14 cellular contexts compared by ENCODE assay signal in the genomic region with DNA sequence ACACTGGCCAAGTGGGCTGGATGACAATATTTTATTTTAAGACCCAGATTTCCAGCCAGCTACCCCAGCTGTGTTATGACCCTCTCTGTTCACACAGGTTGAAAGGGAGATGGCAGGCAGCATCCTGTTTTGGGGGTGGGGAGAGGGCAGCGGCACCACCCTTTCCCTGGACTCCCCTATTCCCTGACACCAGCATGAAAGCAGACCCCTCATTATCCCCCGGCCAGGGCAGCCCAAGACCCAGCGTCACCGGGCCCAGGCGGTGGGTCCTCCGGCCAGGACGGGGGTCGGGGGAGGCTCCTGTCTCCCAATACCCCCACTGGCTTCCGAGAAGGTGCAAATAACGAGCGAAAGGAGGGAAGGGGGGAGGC.
DNase-seq lines count a peak whose midpoint lies in the region; ATAC-seq and TF ChIP-seq lines count a peak whose summit lies in the region.
"Had no signal": no experiment of that assay in that cellular context is flagged by ENCODE, and none has a peak within 500 bp of the region (broad histone marks: within the 10 kb centered on the region; RNA-seq: fewer than 3 reads in every experiment).

No MANE protein-coding gene starts in this region.

- H3K27ac ChIP-seq in BLaER1 = peak overlapping the region; percentile 49; the same call in 1 of the 2 replicates
- H3K27ac ChIP-seq in smooth muscle cell (ENCODE audit: low read depth) = peak overlapping the region; percentile 4

- peak overlapping the region; percentile 54 for H3K4me3 Mint-ChIP-seq in activated naive CD8-positive, alpha-beta T cell treated with anti-CD3 and anti-CD28 coated beads for 36 hours
- no peak overlapping the region for H3K4me3 Mint-ChIP-seq in CD14-positive monocyte

- TF ChIP-seq CTCF in lower leg skin (IDR thresholded peaks at IDR 0.05) (no peak), smooth muscle cell (IDR thresholded peaks at IDR 0.05; ENCODE audit: borderline replicate concordance, insufficient read depth, poor library complexity, severe bottlenecking) (no peak), CD14-positive monocyte (IDR thresholded peaks at IDR 0.05) (no peak)

- H3K36me3 ChIP-seq in BLaER1 (no peaks in the 10 kb centered on the region), smooth muscle cell (ENCODE audit: low read depth) (no peaks in the 10 kb centered on the region)
- H3K36me3 ChIP-seq: tibial nerve had no signal

- H3K36me3 Mint-ChIP-seq in activated naive CD8-positive, alpha-beta T cell treated with anti-CD3 and anti-CD28 coated beads for 36 hours = no peaks in the 10 kb centered on the region
- no peaks in the 10 kb centered on the region for H3K36me3 Mint-ChIP-seq in CD14-positive monocyte
- H3K36me3 Mint-ChIP-seq: brain had no signal

- H3K9me3 ChIP-seq in BLaER1 = no peaks in the 10 kb centered on the region
- H3K9me3 ChIP-seq in smooth muscle cell (replicated peaks; ENCODE audit: low read depth) = no peaks in the 10 kb centered on the region
- H3K9me3 ChIP-seq: tibial nerve had no signal

- WGBS in lower leg skin, 2 donors = 93% methylated on average over 5 to 11 of the region's 11 CpGs
- 94% methylated on average over 11 of the region's 11 CpGs for WGBS in smooth muscle cell (ENCODE audit: low lambda C conversion rate)

- peak overlapping the region; percentile 88 for H3K4me2 ChIP-seq in BLaER1
- peak overlapping the region; percentile 1 for H3K4me2 ChIP-seq in smooth muscle cell

- no peaks in the 10 kb centered on the region for H3K9me3 Mint-ChIP-seq in activated naive CD8-positive, alpha-beta T cell treated with anti-CD3 and anti-CD28 coated beads for 36 hours
- H3K9me3 Mint-ChIP-seq in CD14-positive monocyte = peaks cover 0 to 2% (median 0%) of the 10 kb centered on the region in 7 donors

- ATAC-seq in GM21576 (IDR thresholded peaks at IDR 0.05; ENCODE audit: unreplicated experiment) = no peak
- no peak for ATAC-seq in GM21367 (IDR thresholded peaks at IDR 0.05; ENCODE audit: unreplicated experiment)

- no peaks in the 10 kb centered on the region for H3K27me3 Mint-ChIP-seq in activated naive CD8-positive, alpha-beta T cell treated with anti-CD3 and anti-CD28 coated beads for 36 hours
- peaks cover 12 to 24% (median 14%) of the 10 kb centered on the region in 3 donors for H3K27me3 Mint-ChIP-seq in CD14-positive monocyte (ENCODE audit: low read depth in 3 of 3)

- intact Hi-C loops in lower leg skin (cut with DNase I; ENCODE audit: low total_unique reads) = no loop called here
- intact Hi-C loops in CD14-positive monocyte (cut with micrococcal nuclease) = no loop called here

- no peak for DNase-seq in activated naive CD8-positive, alpha-beta T cell treated with anti-CD3 and anti-CD28 coated beads for 36 hours
- DNase-seq in lower leg skin (ENCODE audit: low spot score in 2 of 2) (peak; percentile 12 to 85), smooth muscle cell (lab: John Stamatoyannopoulos, UW; ENCODE audit: unreplicated experiment) (no peak), CD14-positive monocyte (ENCODE audit: low spot score) (no peak), NCI-H2029 treated with DMSO at 0.1 percent for 48 hours (lab: John Stamatoyannopoulos, UW) (no peak)
- DNase-seq: MV-4-11; NCI-H526; stimulated activated CD4-positive, alpha-beta T cell treated with anti-CD3 and anti-CD28 coated beads, Interleukin-2, amount 100 ng/mL, for 48 hours; T1000 had no signal

- peak overlapping the region; percentile 65 for H3K27ac Mint-ChIP-seq in activated naive CD8-positive, alpha-beta T cell treated with anti-CD3 and anti-CD28 coated beads for 36 hours
- H3K27ac Mint-ChIP-seq in CD14-positive monocyte = no peak overlapping the region

- H3K27me3 ChIP-seq in BLaER1 = 0 out of 2 replicates have a peak, but pooled peaks cover 5% of the 10 kb centered on the region
- H3K27me3 ChIP-seq in smooth muscle cell (ENCODE audit: low read depth) = no peaks in the 10 kb centered on the region
- H3K27me3 ChIP-seq: tibial nerve had no signal

- no peaks in the 10 kb centered on the region for H3K79me2 ChIP-seq in smooth muscle cell (ENCODE audit: low read depth)

- H3K4me1 Mint-ChIP-seq in activated naive CD8-positive, alpha-beta T cell treated with anti-CD3 and anti-CD28 coated beads for 36 hours = peaks cover 80% of the 10 kb centered on the region
- peaks cover 17% of the 10 kb centered on the region for H3K4me1 Mint-ChIP-seq in CD14-positive monocyte

- H3K9ac ChIP-seq in BLaER1 (peak overlapping the region; percentile 37; the same call in 1 of the 2 replicates), smooth muscle cell (ENCODE audit: low read depth) (no peak overlapping the region)

- no peak for TF ChIP-seq POLR2A in lower leg skin (IDR thresholded peaks at IDR 0.05)

- H3K4me3 ChIP-seq in BLaER1 (no peak overlapping the region), lower leg skin (ENCODE audit: low read depth, poor library complexity, severe bottlenecking) (no peak overlapping the region), smooth muscle cell (no peak overlapping the region)

- no peak overlapping the region for H2AFZ ChIP-seq in smooth muscle cell (ENCODE audit: low read depth)

- H4K20me1 ChIP-seq in BLaER1 (no peaks in the 10 kb centered on the region), smooth muscle cell (ENCODE audit: low read depth) (no peaks in the 10 kb centered on the region)

- H3F3A ChIP-seq in smooth muscle cell (ENCODE audit: low read depth) = no peaks in the 10 kb centered on the region

- H3K4me1 ChIP-seq in BLaER1 (peaks cover 97% of the 10 kb centered on the region), smooth muscle cell (ENCODE audit: low read depth) (peaks cover 8% of the 10 kb centered on the region)

Comparison
In these comparisons a context has a peak if more than half of its experiments do, and no peak if none do; other contexts are left out.
1. DNase-seq: peak in lower leg skin (2 of 2); none in activated naive CD8-positive, alpha-beta T cell treated with anti-CD3 and anti-CD28 coated beads for 36 hours (single experiment), smooth muscle cell (single experiment), CD14-positive monocyte (single experiment) and NCI-H2029 treated with DMSO at 0.1 percent for 48 hours (single experiment).